Comparison of ENCODE assay signal across 19 cellular contexts in genomic region chr14:48936352-48936751, GRCh38.
DNase-seq lines count a peak whose midpoint lies in the region; ATAC-seq and TF ChIP-seq lines count a peak whose summit lies in the region.
"Had no signal": no experiment of that assay in that cellular context is flagged by ENCODE, and none has a peak within 500 bp of the region (broad histone marks: within the 10 kb centered on the region; RNA-seq: fewer than 3 reads in every experiment).

No MANE protein-coding gene starts in this region.

- H3K36me3 ChIP-seq in adrenal gland (replicated peaks in 1 of 2) = no peaks in the 10 kb centered on the region
- H3K36me3 ChIP-seq in uterus = no peaks in the 10 kb centered on the region
- H3K36me3 ChIP-seq: left lung had no signal

- H3K4me1 ChIP-seq in adrenal gland (replicated peaks in 1 of 2) = peaks cover 16 to 17% of the 10 kb centered on the region in 2 donors
- H3K4me1 ChIP-seq in uterus = no peaks in the 10 kb centered on the region
- H3K4me1 ChIP-seq: body of pancreas, left lung had no signal

- no peak for TF ChIP-seq CTCF in adrenal gland (IDR thresholded peaks at IDR 0.05)
- TF ChIP-seq CTCF in uterus (IDR thresholded peaks at IDR 0.05) = no peak

- H3K27ac ChIP-seq in adrenal gland = peak overlapping the region in 3 of 5 donors; percentile 38 to 60 (median 55)
- no peak overlapping the region for H3K27ac ChIP-seq in uterus
- H3K27ac ChIP-seq: 22Rv1, body of pancreas, left lung had no signal

- intact Hi-C loops in adrenal gland (cut with DNase I) = no loop called here
- intact Hi-C loops in uterus (cut with DNase I; ENCODE audit: low total_unique reads) = no loop called here

- DNase-seq in DMS53 (lab: John Stamatoyannopoulos, UW) (peak; percentile 11), DMS53 treated with DMSO at 0.1 percent for 48 hours (lab: John Stamatoyannopoulos, UW; ENCODE audit: unreplicated experiment) (no peak), adrenal gland (peak; percentile 41 to 78 (median 68)), inferior parietal cortex (ENCODE audit: extremely low spot score) (peak; percentile 71), superior temporal gyrus (ENCODE audit: extremely low spot score) (peak; percentile 79), uterus (no peak), NCI-H128 (lab: John Stamatoyannopoulos, UW; ENCODE audit: unreplicated experiment) (no peak)
- DNase-seq: activated CD8-positive, alpha-beta T cell treated with anti-CD3 and anti-CD28 coated beads for 36 hours; body of pancreas; effector memory CD8-positive, alpha-beta T cell; left lung; NCI-H1048; NCI-H446 treated with DMSO at 0.1 percent for 48 hours; nephron progenitor cell; substantia nigra; T-helper 9 cell had no signal

- no peak for ATAC-seq in GM19452 (IDR thresholded peaks at IDR 0.05; ENCODE audit: unreplicated experiment)
- ATAC-seq: activated CD8-positive, alpha-beta T cell treated with anti-CD3 and anti-CD28 coated beads for 36 hours; body of pancreas; effector memory CD8-positive, alpha-beta T cell; left lung; Panc1 had no signal

- 31 to 47% (median 35%) methylated on average over 2 of the region's 2 CpGs for WGBS in adrenal gland, 4 donors

- no peaks in the 10 kb centered on the region for H3K27me3 ChIP-seq in adrenal gland
- H3K27me3 ChIP-seq in uterus = no peaks in the 10 kb centered on the region
- H3K27me3 ChIP-seq: body of pancreas, left lung had no signal

- H3K9me3 ChIP-seq in adrenal gland (replicated peaks in 1 of 3) (no peaks in the 10 kb centered on the region), uterus (no peaks in the 10 kb centered on the region)
- H3K9me3 ChIP-seq: body of pancreas, left lung had no signal

- no peak for TF ChIP-seq POLR2A in adrenal gland (IDR thresholded peaks at IDR 0.05)
- no peak for TF ChIP-seq POLR2A in uterus (IDR thresholded peaks at IDR 0.05)

- H3K4me3 ChIP-seq in adrenal gland (no peak overlapping the region), uterus (no peak overlapping the region)
- H3K4me3 ChIP-seq: body of pancreas, left lung had no signal

Comparison
In these comparisons a context has a peak if more than half of its experiments do, and no peak if none do; other contexts are left out.
1. DNase-seq: peak in DMS53 (single experiment), adrenal gland (7 of 7), inferior parietal cortex (single experiment) and superior temporal gyrus (single experiment); none in DMS53 treated with DMSO at 0.1 percent for 48 hours (single experiment), uterus (0 of 2) and NCI-H128 (single experiment).
2. H3K27ac ChIP-seq: peak in adrenal gland (3 of 5); none in uterus (0 of 2).